In the genomic region with DNA sequence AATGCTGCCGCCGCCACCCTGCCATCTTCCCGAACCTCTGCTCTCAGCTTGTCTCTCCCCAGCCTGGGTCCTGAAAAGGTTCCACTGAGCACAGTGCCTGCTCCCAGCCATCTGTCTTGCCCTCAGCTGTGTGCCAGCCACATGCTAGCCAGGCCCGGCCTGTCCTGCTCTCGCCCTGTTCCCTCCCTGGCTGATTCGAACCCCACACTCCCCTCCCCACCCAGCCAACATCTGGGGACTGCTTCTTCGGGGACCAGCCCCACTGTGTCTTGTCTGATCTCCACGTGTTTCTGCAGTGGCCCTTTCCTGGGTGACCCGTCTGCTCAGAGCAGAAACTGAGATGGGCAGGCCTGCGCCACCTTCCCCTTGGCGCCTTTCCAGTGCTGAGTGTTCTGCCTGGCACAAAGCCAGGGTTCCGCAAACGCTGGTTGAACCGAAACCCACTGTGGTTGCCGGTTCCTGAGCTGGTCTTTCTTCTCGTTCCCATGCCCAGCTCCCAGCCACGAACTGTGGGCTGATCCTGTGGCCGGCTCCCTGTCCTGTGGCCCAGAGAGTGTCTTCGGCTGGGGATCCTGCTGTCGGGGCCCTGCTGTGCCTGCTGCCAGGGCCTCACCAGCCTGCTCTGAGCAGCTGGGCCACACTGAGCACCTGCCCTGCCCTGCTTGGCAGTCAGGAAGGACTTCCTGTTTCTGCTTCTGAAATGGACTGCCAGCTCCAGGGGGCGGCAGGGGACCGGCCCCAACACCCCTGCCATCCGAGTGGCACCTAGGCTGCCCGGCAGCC, we compare ENCODE assay signal across 8 cellular contexts.
DNase-seq lines count a peak whose midpoint lies in the region; ATAC-seq and TF ChIP-seq lines count a peak whose summit lies in the region.

No MANE protein-coding gene starts in this region.

- H3K56ac ChIP-seq in H9 (ENCODE audit: insufficient read length, low read depth, low read length), result no peak overlapping the region

- H2BK120ac ChIP-seq in H9 (ENCODE audit: low read depth, low read length, poor library complexity, severe bottlenecking), result no peak overlapping the region

- intact Hi-C loops in esophagus muscularis mucosa (cut with DNase I), result no loop called here

- no peaks in the 10 kb centered on the region for H3K79me2 ChIP-seq in H9 (ENCODE audit: insufficient read depth, low read length)

- H3K4ac ChIP-seq in H9 (ENCODE audit: low read depth, low read length), result no peak overlapping the region

- H3K4me3 ChIP-seq in esophagus muscularis mucosa (no peak overlapping the region), rectal smooth muscle tissue (ENCODE audit: low read length) (no peak overlapping the region), urinary bladder (ENCODE audit: low read depth, low read length) (no peak overlapping the region)

- no peaks in the 10 kb centered on the region for H4K20me1 ChIP-seq in H9 (ENCODE audit: control insufficient read depth, insufficient read depth, insufficient read length)

- H3K4me2 ChIP-seq in H9 (ENCODE audit: insufficient read depth, insufficient read length, low read length), result no peak overlapping the region

- H2BK15ac ChIP-seq in H9 (ENCODE audit: low read depth, low read length), result no peak overlapping the region

- peaks cover 6 to 14% of the 10 kb centered on the region in 2 experiments for H3K4me1 Mint-ChIP-seq in H9

- ATAC-seq in GM21367 (IDR thresholded peaks at IDR 0.05; ENCODE audit: unreplicated experiment), result no peak

- no peak overlapping the region for H3K18ac ChIP-seq in H9 (ENCODE audit: insufficient read length, low read depth, low read length)

- H3K9ac ChIP-seq in H9 (ENCODE audit: extremely low read depth, insufficient read length, low read length), result no peak overlapping the region
- no peak overlapping the region for H3K9ac ChIP-seq in rectal smooth muscle tissue (ENCODE audit: low read length)

- H3K27ac Mint-ChIP-seq in H9, result peak overlapping the region in 1 of 3 experiments; percentile 34; a peak in 2 of 7 replicates

- no peak overlapping the region for H3K14ac ChIP-seq in H9 (ENCODE audit: insufficient read depth, low read length)

- no peaks in the 10 kb centered on the region; the same call in none of the 2 replicates for H3K27me3 Mint-ChIP-seq in H9 (ENCODE audit: low read depth)

- no peak overlapping the region for H2BK20ac ChIP-seq in H9 (ENCODE audit: low read depth, low read length, poor library complexity, severe bottlenecking)

- H3K9me3 ChIP-seq in H9 (ENCODE audit: control insufficient read depth, low read depth, low read length) (no peaks in the 10 kb centered on the region), esophagus muscularis mucosa (no peaks in the 10 kb centered on the region)

- no peaks in the 10 kb centered on the region for H3K23me2 ChIP-seq in H9 (ENCODE audit: insufficient read length, low read depth, low read length, poor library complexity, severe bottlenecking)

- no peak overlapping the region for H2BK5ac ChIP-seq in H9 (ENCODE audit: insufficient read length, low read length)

- H3K27me3 ChIP-seq in H9 (ENCODE audit: insufficient read depth, low read length), result no peaks in the 10 kb centered on the region
- H3K27me3 ChIP-seq in esophagus muscularis mucosa, result no peaks in the 10 kb centered on the region
- H3K27me3 ChIP-seq in rectal smooth muscle tissue (ENCODE audit: control insufficient read depth, insufficient read depth, low read length), result no peaks in the 10 kb centered on the region

- H3K4me1 ChIP-seq in H9 (ENCODE audit: insufficient read depth, low read length) (no peaks in the 10 kb centered on the region), esophagus muscularis mucosa (peaks cover 11 to 33% (median 23%) of the 10 kb centered on the region in 4 donors), rectal smooth muscle tissue (ENCODE audit: control insufficient read depth, insufficient read depth, low read length) (no peaks in the 10 kb centered on the region), urinary bladder (ENCODE audit: insufficient read depth) (peaks cover 2% of the 10 kb centered on the region)

- WGBS in H9 (ENCODE audit: extremely low coverage, insufficient read length, low lambda C conversion rate), result no CpG with 5 or more reads among the region's 24 CpGs
- WGBS in esophagus muscularis mucosa, result 65% methylated on average over 16 of the region's 24 CpGs
- 65% methylated on average over 24 of the region's 24 CpGs for WGBS in urinary bladder

- no peak for TF ChIP-seq POLR2A in esophagus muscularis mucosa (IDR thresholded peaks at IDR 0.05; ENCODE audit: low read depth)

- no peak overlapping the region for H3K23ac ChIP-seq in H9 (ENCODE audit: insufficient read length, low read depth, low read length)

- H3K79me1 ChIP-seq in H9 (ENCODE audit: insufficient read depth, low read depth, low read length, poor library complexity, severe bottlenecking), result no peaks in the 10 kb centered on the region

- H3K36me3 ChIP-seq in esophagus muscularis mucosa (no peaks in the 10 kb centered on the region), rectal smooth muscle tissue (ENCODE audit: control insufficient read depth, insufficient read depth, low read length) (no peaks in the 10 kb centered on the region), urinary bladder (ENCODE audit: insufficient read depth) (no peaks in the 10 kb centered on the region)

- no peak overlapping the region for H3T11ph ChIP-seq in H9 (ENCODE audit: low read length)

- no peaks in the 10 kb centered on the region for H3K36me3 Mint-ChIP-seq in H9 (ENCODE audit: insufficient read depth in 1 of 3, low read depth in 3 of 3)

- TF ChIP-seq CTCF in H9 (conservative IDR thresholded peaks at IDR 0.05), result no peak
- TF ChIP-seq CTCF in esophagus muscularis mucosa (IDR thresholded peaks at IDR 0.05), result no peak

- H4K8ac ChIP-seq in H9 (replicated peaks; ENCODE audit: insufficient read length, low read depth, low read length), result no peak overlapping the region

- DNase-seq in CD1c-positive myeloid dendritic cell (ENCODE audit: extremely low spot score) (peak; percentile 99), H9 (peak; percentile 24), NOMO-1 (lab: John Stamatoyannopoulos, UW; ENCODE audit: unreplicated experiment in 2 of 2) (peak; percentile 89 to 90), activated T-cell treated with anti-CD3 and anti-CD28 coated beads for 24 hours (ENCODE audit: low read depth) (peak; percentile 58), esophagus muscularis mucosa (ENCODE audit: extremely low spot score) (peak; percentile 94)

- no peak overlapping the region for H4K5ac ChIP-seq in H9 (ENCODE audit: insufficient read length, low read depth, low read length)

- H3K27ac ChIP-seq in H9 (ENCODE audit: insufficient read length, low read depth, low read length) (no peak overlapping the region), esophagus muscularis mucosa (replicated peaks in 1 of 4) (peak overlapping the region; percentile 26 to 61 (median 58)), rectal smooth muscle tissue (ENCODE audit: low read depth, low read length) (peak overlapping the region; percentile 30), urinary bladder (ENCODE audit: low read depth) (peak overlapping the region; percentile 81)

- H3K4me3 Mint-ChIP-seq in H9, result no peak overlapping the region; a peak in 1 of 5 replicates

- H2AK5ac ChIP-seq in H9 (ENCODE audit: insufficient read length, low read length), result no peak overlapping the region

- H2BK12ac ChIP-seq in H9 (ENCODE audit: insufficient read length, low read depth, low read length), result no peak overlapping the region

- no peak overlapping the region for H2AFZ ChIP-seq in H9 (ENCODE audit: low read length)

- no peak overlapping the region for H4K91ac ChIP-seq in H9 (ENCODE audit: insufficient read length, low read depth, low read length)

- no peaks in the 10 kb centered on the region for H3K9me3 Mint-ChIP-seq in H9

- no peak for TF ChIP-seq EP300 in esophagus muscularis mucosa (IDR thresholded peaks at IDR 0.05)

Comparison
In these comparisons a context has a peak if more than half of its experiments do, and no peak if none do; other contexts are left out.
1. DNase-seq: peak in every context shown above with its lines; median percentile 99 in CD1c-positive myeloid dendritic cell; 94 in esophagus muscularis mucosa; 90 in NOMO-1; 58 in activated T-cell treated with anti-CD3 and anti-CD28 coated beads for 24 hours; 24 in H9.